Comparison of ENCODE assay signal across 12 cellular contexts in genomic region chr14:99517643-99518381, GRCh38. TPM values are rescaled to one million over a fixed set of nuclear protein-coding genes. Genes with fewer than 3 reads are reported as not detected.
DNase-seq lines count a peak whose midpoint lies in the region; ATAC-seq, FAIRE-seq and TF ChIP-seq lines count a peak whose summit lies in the region.
"Had no signal": no experiment of that assay in that cellular context is flagged by ENCODE, and none has a peak within 500 bp of the region (broad histone marks: within the 10 kb centered on the region; RNA-seq: fewer than 3 reads in every experiment).

No MANE protein-coding gene starts in this region.

- CTCF ChIA-PET in K562 (lab: Yijun Ruan, JAX; ENCODE audit: low intra/inter-chr PET ratio): interaction anchor here (0.8 to 3.1 kb wide), 3 partner anchors 111 to 429 kb away, joined by 3 to 22 read pairs (median 13); no protein-coding TSS in a partner anchor

- DNase-seq in K562 (ENCODE audit: extremely low read depth in 1 of 4, low spot score in 3 of 4) (no peak), posterior vena cava (ENCODE audit: low spot score) (peak; percentile 77), DMS153 (lab: John Stamatoyannopoulos, UW) (no peak)
- no peak for DNase-seq in activated CD4-positive, CD25-positive, alpha-beta regulatory T cell treated with anti-CD3 and anti-CD28 coated beads, Interleukin-2, amount 50 U/mL, for 72 hours
- DNase-seq: occipital lobe had no signal

- BruUV-seq in K562 (replicated peaks; lab: Mats Ljungman, UMichigan): no TSS peak

- H4K20me1 ChIP-seq in K562 (replicated peaks; ENCODE audit: control insufficient read depth, insufficient read depth, low read length): 0 out of 2 replicates have a peak, but pooled peaks cover 6% of the 10 kb centered on the region

- intact Hi-C loops in K562 (cut with micrococcal nuclease) (loop anchor here (1.0 to 2.0 kb wide), 2 partner anchors 111 to 367 kb away; no protein-coding TSS in a partner anchor), posterior vena cava (cut with DNase I) (loop anchor here (2.0 to 10.0 kb wide), 2 partner anchors 109 to 367 kb away; no protein-coding TSS in a partner anchor)

- 60% methylated on average over 10 of the region's 16 CpGs for WGBS in K562 (ENCODE audit: insufficient coverage, low coverage, missing lambda C conversion rate)

- TF ChIP-seq RAD21 in K562 (CRISPR knock-in tag; conservative IDR thresholded peaks at IDR 0.05 in 1 of 2, IDR thresholded peaks at IDR 0.05 in 1 of 2): no peak

- no peaks in the 10 kb centered on the region for H3K9me3 ChIP-seq in K562 (replicated peaks; ENCODE audit: control insufficient read depth, insufficient read depth, low read depth, low read length)

- ATAC-seq in GM18517 (IDR thresholded peaks at IDR 0.05; ENCODE audit: unreplicated experiment) (peak; percentile 6), GM21723 (IDR thresholded peaks at IDR 0.05; ENCODE audit: unreplicated experiment) (peak; percentile 7), K562 (peak; percentile 15), HG03521 (IDR thresholded peaks at IDR 0.05; ENCODE audit: unreplicated experiment) (no peak)

- H3K79me2 ChIP-seq in K562 (ENCODE audit: control insufficient read depth, insufficient read depth, low read length): no peaks in the 10 kb centered on the region

- TF ChIP-seq EP300 in K562 (IDR thresholded peaks at IDR 0.05; ENCODE audit: low read length): no peak

- TF ChIP-seq POLR2A in K562 (conservative IDR thresholded peaks at IDR 0.05): no peak

- no peak overlapping the region for H3K4me3 ChIP-seq in K562
- H3K4me3 ChIP-seq: dorsolateral prefrontal cortex, lung had no signal

- H3K27ac ChIP-seq in K562 (ENCODE audit: extremely low read depth, low read depth, low read length): no peak overlapping the region

- H3K36me3 ChIP-seq in K562 (ENCODE audit: control insufficient read depth, insufficient read depth, low read length): peaks cover 6% of the 10 kb centered on the region; the same call in 1 of the 3 replicates

- no peak overlapping the region for H3K4me2 ChIP-seq in K562 (ENCODE audit: insufficient read depth, low read length)

- no peak overlapping the region for H3K9ac ChIP-seq in K562 (ENCODE audit: insufficient read depth in 1 of 2, low read depth in 2 of 2, low read length in 2 of 2)

- no peaks in the 10 kb centered on the region for H3K9me1 ChIP-seq in K562 (ENCODE audit: control insufficient read depth, insufficient read depth, low read length)

- in situ Hi-C loops in K562 (cut with MboI): no loop called here

- no peak for TF ChIP-seq CTCF in K562 (IDR thresholded peaks at IDR 0.05 in 2 of 3, conservative IDR thresholded peaks at IDR 0.05 in 1 of 3; ENCODE audit: insufficient read depth in 2 of 3, low read depth in 1 of 3, low read length in 3 of 3)

- H3K4me1 ChIP-seq in K562 (replicated peaks in 1 of 2; ENCODE audit: control insufficient read depth in 2 of 2, insufficient read depth in 2 of 2, low read length in 2 of 2): peaks cover 4 to 32% of the 10 kb centered on the region in 2 experiments

- POLR2A ChIA-PET in K562 (lab: Yijun Ruan, JAX): interaction anchor here (0.8 kb wide), 1 partner anchor 11 kb away, joined by 5 read pairs; no protein-coding TSS in a partner anchor

- no peaks in the 10 kb centered on the region for H3K27me3 ChIP-seq in K562 (ENCODE audit: control insufficient read depth in 2 of 2, insufficient read depth in 2 of 2, low read length in 2 of 2)
- H3K27me3 ChIP-seq: dorsolateral prefrontal cortex had no signal

- H2AFZ ChIP-seq in K562 (ENCODE audit: low read depth, low read length): no peak overlapping the region

- FAIRE-seq in K562 (lab: Jason Lieb, UNC): no peak
- FAIRE-seq: frontal cortex, G401.6 had no signal

TF ChIP-seq in K562, 482 proteins besides CTCF, POLR2A, EP300 and RAD21:
- TF ChIP-seq GABPA (tag; conservative IDR thresholded peaks at IDR 0.05; ENCODE audit: low read depth) (no peak), POLR2G (IDR thresholded peaks at IDR 0.05; ENCODE audit: low read depth, low read length) (peak; percentile 11; the same call in 1 of the 2 replicates)

RNA-seq across cellular contexts. Expression of gene CCNK, which starts 36.6 kb away (rescaled TPM):
- total RNA-seq in K562 (2011; cell fraction: chromatin; rRNA removed; ENCODE audit: low replicate concordance): 51.2 and 83.1 TPM in 2 replicates
- 21.5 and 32.9 TPM in 2 replicates for total RNA-seq in K562 (2011; cell fraction: nucleolus; rRNA removed)
- 39.8 TPM in 2 replicates for total RNA-seq in K562 (2011; cell fraction: nucleoplasm; rRNA removed)
- 15.9 and 20.2 TPM in 2 replicates for total RNA-seq in K562 (2014; rRNA removed)
- 9.3 and 10.6 TPM in 2 replicates for total RNA-seq in K562 (2014; rRNA removed; fragmentation: Illumina TruSeq; extraction: Trizol)
- total RNA-seq in K562 (2015; rRNA removed; fragmentation: Illumina TruSeq; extraction: Trizol): 10.1 and 12.9 TPM in 2 replicates
- 54.8 and 63.6 TPM in 2 replicates for total RNA-seq in K562 (2021)
- polyA plus RNA-seq in K562 (2011; rRNA removed): 6.6 and 9.0 TPM in 2 replicates
- 6.1 and 11.8 TPM in 2 replicates for polyA plus RNA-seq in K562 (2011; cell fraction: cytosol; rRNA removed)
- 13.8 and 18.3 TPM in 2 replicates for polyA plus RNA-seq in K562 (2011; cell fraction: nucleus; rRNA removed)
- 38.8 and 55.9 TPM in 2 replicates for polyA plus RNA-seq in K562 (2012)
- 74.6 and 84.2 TPM in 2 replicates for polyA plus RNA-seq in K562 (2014; fragmentation: Illumina TruSeq; extraction: Trizol)
- 10 to 100 TPM in 1 of 2 experiments, 1 to 10 TPM in 1; 5.8 to 16.4 TPM for polyA plus RNA-seq in K562 (2014; fragmentation: Nextera tagmentation; extraction: Ambion mirVana)
- 12.5 and 16.9 TPM in 2 replicates for polyA plus RNA-seq in K562 (2014; rRNA removed)
- polyA minus RNA-seq in K562 (2011; rRNA and poly(A)+ RNA removed): 37.8 and 42.2 TPM in 2 replicates
- 22.9 and 44.6 TPM in 2 replicates for polyA minus RNA-seq in K562 (2011; cell fraction: cytosol; rRNA and poly(A)+ RNA removed)
- polyA minus RNA-seq in K562 (2011; cell fraction: nucleus; rRNA and poly(A)+ RNA removed): 16.3 and 31.9 TPM in 2 replicates
- 10 to 100 TPM; 34.3 to 35.3 TPM for total RNA-seq in posterior vena cava

RNA-seq across cellular contexts. Expression of gene SETD3, which starts 37.2 kb away (rescaled TPM):
- total RNA-seq in K562 (2011; cell fraction: chromatin; rRNA removed; ENCODE audit: low replicate concordance): 14.4 and 25.8 TPM in 2 replicates
- 7.0 and 11.2 TPM in 2 replicates for total RNA-seq in K562 (2011; cell fraction: nucleolus; rRNA removed)
- total RNA-seq in K562 (2011; cell fraction: nucleoplasm; rRNA removed): 14.6 and 22.7 TPM in 2 replicates
- total RNA-seq in K562 (2014; rRNA removed) (24.4 and 26.5 TPM in 2 replicates), K562 (2014; rRNA removed; fragmentation: Illumina TruSeq; extraction: Trizol) (35.2 and 43.2 TPM in 2 replicates), K562 (2015; rRNA removed; fragmentation: Illumina TruSeq; extraction: Trizol) (33.5 and 35.9 TPM in 2 replicates), K562 (2021) (32.4 and 36.6 TPM in 2 replicates), posterior vena cava (100 to 1,000 TPM in 1 of 2 donors, 10 to 100 TPM in 1; 74.5 to 103 TPM)
- polyA plus RNA-seq in K562 (2011; rRNA removed) (21.2 and 24.6 TPM in 2 replicates), K562 (2014; fragmentation: Illumina TruSeq; extraction: Trizol) (29.2 and 33.5 TPM in 2 replicates), K562 (2014; fragmentation: Nextera tagmentation; extraction: Ambion mirVana) (10 to 100 TPM in 1 of 2 experiments, 1 to 10 TPM in 1; 8.5 to 11.5 TPM), K562 (2014; rRNA removed) (23.7 and 24.1 TPM in 2 replicates)
- polyA plus RNA-seq in K562 (2011; cell fraction: cytosol; rRNA removed): 14.1 and 17.8 TPM in 2 replicates
- 15.3 and 18.5 TPM in 2 replicates for polyA plus RNA-seq in K562 (2011; cell fraction: nucleus; rRNA removed)
- 21.7 and 21.9 TPM in 2 replicates for polyA plus RNA-seq in K562 (2012)
- 33.3 and 39.5 TPM in 2 replicates for polyA minus RNA-seq in K562 (2011; rRNA and poly(A)+ RNA removed)
- 26.9 and 27.8 TPM in 2 replicates for polyA minus RNA-seq in K562 (2011; cell fraction: cytosol; rRNA and poly(A)+ RNA removed)
- polyA minus RNA-seq in K562 (2011; cell fraction: nucleus; rRNA and poly(A)+ RNA removed): 10.8 and 21.7 TPM in 2 replicates
